In the genomic region with DNA sequence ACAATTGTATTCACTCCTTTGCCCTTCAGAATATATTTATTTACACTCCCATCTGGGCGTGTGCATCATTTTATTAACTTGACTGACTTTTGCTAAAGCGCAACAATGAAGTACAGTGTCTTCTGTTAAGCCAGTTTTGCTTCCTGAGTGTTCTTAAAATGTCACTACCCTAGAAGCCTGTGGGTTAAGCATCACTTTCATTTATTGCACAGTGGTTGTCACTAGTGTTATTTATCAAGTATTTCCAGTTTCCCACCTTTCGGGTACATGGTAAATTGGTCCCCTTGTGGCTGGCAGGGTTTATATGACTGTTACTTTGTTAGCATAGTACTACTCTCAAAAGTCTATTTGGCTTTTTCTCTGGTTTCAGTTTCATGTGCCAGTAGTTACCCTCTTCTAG, we compare ENCODE assay signal across 1 cellular context.
TF ChIP-seq lines count a peak whose summit lies in the region.

No MANE protein-coding gene starts in this region.

TF ChIP-seq in HCT116, 20 proteins besides CTCF, POLR2A, EP300 and RAD21 (continued from another document):
- TF ChIP-seq, protein P1, sequence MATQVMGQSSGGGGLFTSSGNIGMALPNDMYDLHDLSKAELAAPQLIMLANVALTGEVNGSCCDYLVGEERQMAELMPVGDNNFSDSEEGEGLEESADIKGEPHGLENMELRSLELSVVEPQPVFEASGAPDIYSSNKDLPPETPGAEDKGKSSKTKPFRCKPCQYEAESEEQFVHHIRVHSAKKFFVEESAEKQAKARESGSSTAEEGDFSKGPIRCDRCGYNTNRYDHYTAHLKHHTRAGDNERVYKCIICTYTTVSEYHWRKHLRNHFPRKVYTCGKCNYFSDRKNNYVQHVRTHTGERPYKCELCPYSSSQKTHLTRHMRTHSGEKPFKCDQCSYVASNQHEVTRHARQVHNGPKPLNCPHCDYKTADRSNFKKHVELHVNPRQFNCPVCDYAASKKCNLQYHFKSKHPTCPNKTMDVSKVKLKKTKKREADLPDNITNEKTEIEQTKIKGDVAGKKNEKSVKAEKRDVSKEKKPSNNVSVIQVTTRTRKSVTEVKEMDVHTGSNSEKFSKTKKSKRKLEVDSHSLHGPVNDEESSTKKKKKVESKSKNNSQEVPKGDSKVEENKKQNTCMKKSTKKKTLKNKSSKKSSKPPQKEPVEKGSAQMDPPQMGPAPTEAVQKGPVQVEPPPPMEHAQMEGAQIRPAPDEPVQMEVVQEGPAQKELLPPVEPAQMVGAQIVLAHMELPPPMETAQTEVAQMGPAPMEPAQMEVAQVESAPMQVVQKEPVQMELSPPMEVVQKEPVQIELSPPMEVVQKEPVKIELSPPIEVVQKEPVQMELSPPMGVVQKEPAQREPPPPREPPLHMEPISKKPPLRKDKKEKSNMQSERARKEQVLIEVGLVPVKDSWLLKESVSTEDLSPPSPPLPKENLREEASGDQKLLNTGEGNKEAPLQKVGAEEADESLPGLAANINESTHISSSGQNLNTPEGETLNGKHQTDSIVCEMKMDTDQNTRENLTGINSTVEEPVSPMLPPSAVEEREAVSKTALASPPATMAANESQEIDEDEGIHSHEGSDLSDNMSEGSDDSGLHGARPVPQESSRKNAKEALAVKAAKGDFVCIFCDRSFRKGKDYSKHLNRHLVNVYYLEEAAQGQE (IDR thresholded peaks at IDR 0.05; ENCODE audit: low read depth): no peak
- TF ChIP-seq CEBPB (IDR thresholded peaks at IDR 0.05; ENCODE audit: low read depth): no peak
- no peak for TF ChIP-seq SP1 (IDR thresholded peaks at IDR 0.05; ENCODE audit: low read depth)
- no peak for TF ChIP-seq TCF7L2 (IDR thresholded peaks at IDR 0.05; ENCODE audit: borderline replicate concordance, extremely low read depth, insufficient read depth, insufficient read length)
- TF ChIP-seq ELF1 (IDR thresholded peaks at IDR 0.05; ENCODE audit: borderline replicate concordance, low read depth): no peak
- TF ChIP-seq, protein P2, sequence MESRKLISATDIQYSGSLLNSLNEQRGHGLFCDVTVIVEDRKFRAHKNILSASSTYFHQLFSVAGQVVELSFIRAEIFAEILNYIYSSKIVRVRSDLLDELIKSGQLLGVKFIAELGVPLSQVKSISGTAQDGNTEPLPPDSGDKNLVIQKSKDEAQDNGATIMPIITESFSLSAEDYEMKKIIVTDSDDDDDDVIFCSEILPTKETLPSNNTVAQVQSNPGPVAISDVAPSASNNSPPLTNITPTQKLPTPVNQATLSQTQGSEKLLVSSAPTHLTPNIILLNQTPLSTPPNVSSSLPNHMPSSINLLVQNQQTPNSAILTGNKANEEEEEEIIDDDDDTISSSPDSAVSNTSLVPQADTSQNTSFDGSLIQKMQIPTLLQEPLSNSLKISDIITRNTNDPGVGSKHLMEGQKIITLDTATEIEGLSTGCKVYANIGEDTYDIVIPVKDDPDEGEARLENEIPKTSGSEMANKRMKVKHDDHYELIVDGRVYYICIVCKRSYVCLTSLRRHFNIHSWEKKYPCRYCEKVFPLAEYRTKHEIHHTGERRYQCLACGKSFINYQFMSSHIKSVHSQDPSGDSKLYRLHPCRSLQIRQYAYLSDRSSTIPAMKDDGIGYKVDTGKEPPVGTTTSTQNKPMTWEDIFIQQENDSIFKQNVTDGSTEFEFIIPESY (IDR thresholded peaks at IDR 0.05; ENCODE audit: extremely low read depth, insufficient replicate concordance, low read length): no peak
- no peak for TF ChIP-seq FOSL1 (IDR thresholded peaks at IDR 0.05; ENCODE audit: low read depth)
- no peak for TF ChIP-seq CBX3 (IDR thresholded peaks at IDR 0.05; ENCODE audit: low read depth)
